ENCODE assay signal across 1 cellular context in the genomic region with DNA sequence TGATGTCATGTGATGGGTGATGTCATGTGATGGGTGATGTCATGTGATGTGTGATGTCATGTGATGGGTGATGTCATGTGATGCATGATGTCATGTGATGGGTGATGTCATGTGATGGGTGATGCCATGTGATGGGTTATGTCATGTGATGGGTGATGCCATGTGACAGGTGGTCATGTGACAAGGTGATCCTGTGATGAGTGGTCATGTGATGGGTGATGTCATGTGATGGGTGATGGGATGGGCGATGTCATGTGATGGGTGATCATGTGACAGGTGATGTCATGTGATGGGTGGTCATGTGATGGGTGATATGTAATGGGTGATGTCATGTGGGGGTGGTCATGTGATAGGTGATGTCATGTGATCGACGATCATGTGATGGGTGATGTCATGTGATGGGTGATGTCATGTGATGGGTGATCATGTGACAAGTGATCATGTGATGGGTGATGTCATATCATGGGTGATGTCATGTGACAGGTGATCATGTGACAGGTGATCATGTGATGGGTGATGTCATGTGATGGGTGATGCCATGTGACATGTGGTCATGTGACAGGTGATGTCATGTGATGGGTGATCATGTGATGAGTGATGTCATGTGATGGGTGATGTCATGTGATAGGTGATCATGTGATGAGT.
TF ChIP-seq lines count a peak whose summit lies in the region.

No MANE protein-coding gene starts in this region.

TF ChIP-seq in HCT116, 20 proteins besides CTCF, POLR2A, EP300 and RAD21 (continued from another document):
- no peak for TF ChIP-seq ZNF274 (IDR thresholded peaks at IDR 0.05; ENCODE audit: low read depth, low read length)
- TF ChIP-seq MAX (IDR thresholded peaks at IDR 0.05): peak; percentile 54
- no peak for TF ChIP-seq ELF1 (IDR thresholded peaks at IDR 0.05; ENCODE audit: borderline replicate concordance, low read depth)
- no peak for TF ChIP-seq EZH2 (IDR thresholded peaks at IDR 0.05)
